Comparison of ENCODE assay signal across 14 cellular contexts in the genomic region with DNA sequence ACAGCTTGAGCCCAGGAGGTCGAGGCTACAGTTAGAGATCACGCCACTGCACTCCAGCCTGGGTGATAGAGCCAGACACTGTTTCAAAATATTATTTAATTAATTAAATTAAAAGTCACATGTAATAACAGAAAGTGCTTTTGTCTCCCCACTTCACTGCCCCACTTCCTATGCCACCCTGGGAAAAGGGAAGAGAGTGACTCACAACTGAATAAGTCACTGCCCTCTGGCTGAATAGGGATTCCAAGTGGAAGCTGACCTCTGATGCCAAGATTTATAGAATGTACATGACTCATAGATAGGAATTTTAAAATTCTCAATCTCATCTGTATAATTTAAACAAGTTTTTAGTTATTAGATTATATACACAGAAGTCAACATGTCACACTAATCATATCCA. TPM values are rescaled to one million over a fixed set of nuclear protein-coding genes. Genes with fewer than 3 reads are reported as not detected.
DNase-seq lines count a peak whose midpoint lies in the region; ATAC-seq and TF ChIP-seq lines count a peak whose summit lies in the region.
"Had no signal": no experiment of that assay in that cellular context is flagged by ENCODE, and none has a peak within 500 bp of the region (broad histone marks: within the 10 kb centered on the region; RNA-seq: fewer than 3 reads in every experiment).

No MANE protein-coding gene starts in this region.

- H3K27ac ChIP-seq in stomach, result no peak overlapping the region
- H3K27ac ChIP-seq: A549 had no signal

- intact Hi-C loops in stomach (cut with DNase I; ENCODE audit: low total_unique reads), result no loop called here

- no peak for DNase-seq in activated naive CD8-positive, alpha-beta T cell treated with anti-CD3 and anti-CD28 coated beads for 36 hours
- DNase-seq in SW480 (ENCODE audit: low spot score), result peak; percentile 56
- peak; percentile 46 for DNase-seq in fibroblast of villous mesenchyme (ENCODE audit: low read depth)
- no peak for DNase-seq in type B pancreatic cell (ENCODE audit: extremely low spot score, unreplicated experiment)
- DNase-seq in GDM1 (lab: John Stamatoyannopoulos, UW), result no peak
- DNase-seq in stomach, result no peak
- DNase-seq: activated T-cell treated with anti-CD3 and anti-CD28 coated beads, Interleukin-2, amount 50 U/mL, for 4 hours; effector CD8-positive, alpha-beta T cell; left ventricle myocardium inferior; NCI-H82 had no signal

- no peak for TF ChIP-seq POLR2A in stomach (IDR thresholded peaks at IDR 0.05)

- H3K9me3 ChIP-seq in stomach, result peaks cover 0 to 14% (median 4%) of the 10 kb centered on the region in 4 donors
- H3K9me3 ChIP-seq: left ventricle myocardium inferior had no signal

- H3K4me3 ChIP-seq in fibroblast of villous mesenchyme (ENCODE audit: low read depth, low read length), result peak overlapping the region; percentile 40
- no peak overlapping the region for H3K4me3 ChIP-seq in stomach
- H3K4me3 ChIP-seq: A549, skin epidermis had no signal

- H3K36me3 Mint-ChIP-seq in activated naive CD8-positive, alpha-beta T cell, result peaks cover 34% of the 10 kb centered on the region
- H3K36me3 Mint-ChIP-seq in activated naive CD8-positive, alpha-beta T cell treated with anti-CD3 and anti-CD28 coated beads for 36 hours, result peaks cover 40% of the 10 kb centered on the region
- H3K36me3 Mint-ChIP-seq in type B pancreatic cell, result peaks cover 21% of the 10 kb centered on the region

- TF ChIP-seq CTCF in fibroblast of villous mesenchyme (IDR thresholded peaks at IDR 0.05; ENCODE audit: insufficient read depth, low read depth, low read length) (no peak), type B pancreatic cell (conservative IDR thresholded peaks at IDR 0.05) (no peak), stomach (IDR thresholded peaks at IDR 0.05) (no peak)

- no peaks in the 10 kb centered on the region for H3K27me3 ChIP-seq in stomach

- no peak for TF ChIP-seq EP300 in stomach (IDR thresholded peaks at IDR 0.05)

- peaks cover 3% of the 10 kb centered on the region for H3K27me3 Mint-ChIP-seq in activated naive CD8-positive, alpha-beta T cell
- peaks cover 3% of the 10 kb centered on the region for H3K27me3 Mint-ChIP-seq in activated naive CD8-positive, alpha-beta T cell treated with anti-CD3 and anti-CD28 coated beads for 36 hours
- no peaks in the 10 kb centered on the region for H3K27me3 Mint-ChIP-seq in type B pancreatic cell

- H3K9me3 Mint-ChIP-seq in activated naive CD8-positive, alpha-beta T cell (ENCODE audit: low read depth), result peaks cover 13% of the 10 kb centered on the region
- peaks cover 20% of the 10 kb centered on the region for H3K9me3 Mint-ChIP-seq in activated naive CD8-positive, alpha-beta T cell treated with anti-CD3 and anti-CD28 coated beads for 36 hours
- H3K9me3 Mint-ChIP-seq in type B pancreatic cell, result no peaks in the 10 kb centered on the region

- H3K4me3 Mint-ChIP-seq in activated naive CD8-positive, alpha-beta T cell, result peak overlapping the region; percentile 82
- H3K4me3 Mint-ChIP-seq in activated naive CD8-positive, alpha-beta T cell treated with anti-CD3 and anti-CD28 coated beads for 36 hours, result no peak overlapping the region
- peak overlapping the region; percentile 91 for H3K4me3 Mint-ChIP-seq in type B pancreatic cell

- ATAC-seq in GM21529 (IDR thresholded peaks at IDR 0.05; ENCODE audit: unreplicated experiment), result no peak
- ATAC-seq: A549; activated T-cell treated with anti-CD3 and anti-CD28 coated beads, Interleukin-2, amount 50 U/mL, for 4 hours had no signal

- H3K4me1 ChIP-seq in stomach, result peaks cover 11 to 31% (median 20%) of the 10 kb centered on the region in 4 donors
- H3K4me1 ChIP-seq: A549 had no signal

- peaks cover 14% of the 10 kb centered on the region for H3K4me1 Mint-ChIP-seq in activated naive CD8-positive, alpha-beta T cell (ENCODE audit: low read depth)
- peaks cover 10% of the 10 kb centered on the region for H3K4me1 Mint-ChIP-seq in activated naive CD8-positive, alpha-beta T cell treated with anti-CD3 and anti-CD28 coated beads for 36 hours
- H3K4me1 Mint-ChIP-seq in type B pancreatic cell (ENCODE audit: unreplicated experiment), result peaks cover 18% of the 10 kb centered on the region

- 66 to 92% (median 90%) methylated on average over 2 of the region's 2 CpGs for WGBS in stomach, 5 donors

- H3K27ac Mint-ChIP-seq in activated naive CD8-positive, alpha-beta T cell, result no peak overlapping the region
- H3K27ac Mint-ChIP-seq in activated naive CD8-positive, alpha-beta T cell treated with anti-CD3 and anti-CD28 coated beads for 36 hours, result no peak overlapping the region
- H3K27ac Mint-ChIP-seq in type B pancreatic cell, result no peak overlapping the region

- peaks cover 1 to 37% (median 24%) of the 10 kb centered on the region in 4 donors for H3K36me3 ChIP-seq in stomach

RNA-seq across cellular contexts. Expression of gene ERVV-1, which starts 22.2 kb away (rescaled TPM):
- not detected for total RNA-seq in activated naive CD8-positive, alpha-beta T cell treated with anti-CD3 and anti-CD28 coated beads for 36 hours
- total RNA-seq in fibroblast of villous mesenchyme (not detected in 2 replicates), type B pancreatic cell (ENCODE audit: low replicate concordance) (0.17 and 0.50 TPM in 2 replicates), stomach (not detected)
- polyA plus RNA-seq in stomach, result not detected
- total RNA-seq: activated T-cell treated with anti-CD3 and anti-CD28 coated beads, Interleukin-2, amount 50 U/mL, for 4 hours had no signal
- polyA plus RNA-seq: A549 had no signal

RNA-seq across cellular contexts. Expression of gene ZNF816, which starts 28.8 kb away (rescaled TPM):
- total RNA-seq in activated naive CD8-positive, alpha-beta T cell treated with anti-CD3 and anti-CD28 coated beads for 36 hours, result 10 to 100 TPM; 11.1 to 12.0 TPM
- total RNA-seq in fibroblast of villous mesenchyme, result 4.5 and 11.7 TPM in 2 replicates
- 17.2 and 18.1 TPM in 2 replicates for total RNA-seq in type B pancreatic cell (ENCODE audit: low replicate concordance)
- 10 to 100 TPM in 4 of 5 donors, 1 to 10 TPM in 1; 2.9 to 41.4 (median 16.9) TPM for total RNA-seq in stomach
- polyA plus RNA-seq in stomach, result 1 to 10 TPM; 3.2 to 4.0 (median 3.8) TPM

RNA-seq across cellular contexts. Expression of gene ERVV-2, which starts 53.1 kb away (rescaled TPM):
- not detected for total RNA-seq in activated naive CD8-positive, alpha-beta T cell treated with anti-CD3 and anti-CD28 coated beads for 36 hours
- total RNA-seq in fibroblast of villous mesenchyme (not detected in 2 replicates), type B pancreatic cell (ENCODE audit: low replicate concordance) (0.53 and 2.2 TPM in 2 replicates), stomach (not detected)
- not detected for polyA plus RNA-seq in stomach
- total RNA-seq: activated T-cell treated with anti-CD3 and anti-CD28 coated beads, Interleukin-2, amount 50 U/mL, for 4 hours; left ventricle myocardium inferior had no signal
- polyA plus RNA-seq: A549 had no signal

Comparison
In these comparisons a context has a peak if more than half of its experiments do, and no peak if none do; other contexts are left out.
1. DNase-seq: peak in SW480 (single experiment) and fibroblast of villous mesenchyme (single experiment); none in activated naive CD8-positive, alpha-beta T cell treated with anti-CD3 and anti-CD28 coated beads for 36 hours (single experiment), type B pancreatic cell (single experiment), GDM1 (single experiment) and stomach (single experiment).